In genomic region chr14:24279301-24280186, GRCh38 we compare ENCODE assay signal across 8 cellular contexts. TPM values are rescaled to one million over a fixed set of nuclear protein-coding genes. Genes with fewer than 3 reads are reported as not detected.
DNase-seq lines count a peak whose midpoint lies in the region; ATAC-seq and TF ChIP-seq lines count a peak whose summit lies in the region.

No MANE protein-coding gene starts in this region.

- TF ChIP-seq CTCF in GM06990 (IDR thresholded peaks at IDR 0.05; ENCODE audit: insufficient read depth, low read length, poor library complexity, severe bottlenecking) (peak; percentile 58), GM23338 (conservative IDR thresholded peaks at IDR 0.05; ENCODE audit: low read depth in 2 of 2) (peak; percentile 36 to 45), mucosa of descending colon (IDR thresholded peaks at IDR 0.05) (no peak)

- H3K36me3 ChIP-seq in GM06990 (ENCODE audit: control insufficient read depth, insufficient read depth, low read length) (no peaks in the 10 kb centered on the region), GM23338 (ENCODE audit: insufficient read depth) (no peaks in the 10 kb centered on the region), mucosa of descending colon (ENCODE audit: low read depth) (no peaks in the 10 kb centered on the region)

- no peaks in the 10 kb centered on the region for H3K27me3 ChIP-seq in GM06990 (replicated peaks; ENCODE audit: control insufficient read depth, insufficient read depth, low read length)
- H3K27me3 ChIP-seq in GM23338 (ENCODE audit: insufficient read depth): no peaks in the 10 kb centered on the region

- 0 out of 2 replicates have a peak overlapping the region, but pooled peaks have one; percentile 60 for H3K27ac Mint-ChIP-seq in GM23338
- peak overlapping the region; percentile 89 for H3K27ac Mint-ChIP-seq in activated naive CD8-positive, alpha-beta T cell

- no peaks in the 10 kb centered on the region for H3K9me2 ChIP-seq in GM23338 (ENCODE audit: insufficient read depth)

- ATAC-seq in GM23338 (no peak), mucosa of descending colon (peak; percentile 41)

- no peaks in the 10 kb centered on the region for H3K9me3 ChIP-seq in mucosa of descending colon

- intact Hi-C loops in mucosa of descending colon (cut with DNase I, micrococcal nuclease) (no loop called here), posterior vena cava (cut with DNase I) (no loop called here)

- H3K36me3 Mint-ChIP-seq in GM23338 (ENCODE audit: low read depth): no peaks in the 10 kb centered on the region
- H3K36me3 Mint-ChIP-seq in activated naive CD8-positive, alpha-beta T cell: peaks cover 9% of the 10 kb centered on the region

- DNase-seq in GM06990 (ENCODE audit: extremely low read depth, insufficient read length) (peak; percentile 43), GM23338 (ENCODE audit: low spot score) (no peak), NOMO-1 treated with DMSO at 0.1 percent for 48 hours (lab: John Stamatoyannopoulos, UW; ENCODE audit: unreplicated experiment) (peak; percentile 12), mucosa of descending colon (no peak), NCI-H1048 (lab: John Stamatoyannopoulos, UW) (no peak), posterior vena cava (ENCODE audit: low spot score) (no peak), middle frontal gyrus (ENCODE audit: extremely low spot score, low spot score) (no peak)

- H3K9me3 Mint-ChIP-seq in GM23338: no peaks in the 10 kb centered on the region
- no peaks in the 10 kb centered on the region for H3K9me3 Mint-ChIP-seq in activated naive CD8-positive, alpha-beta T cell (ENCODE audit: low read depth)

- H3K4me3 Mint-ChIP-seq in GM23338: no peak overlapping the region
- H3K4me3 Mint-ChIP-seq in activated naive CD8-positive, alpha-beta T cell: peak overlapping the region; percentile 49

- no peak overlapping the region for H3K4me3 ChIP-seq in GM06990 (replicated peaks; ENCODE audit: low read depth, low read length)
- H3K4me3 ChIP-seq in GM23338: no peak overlapping the region
- no peak overlapping the region for H3K4me3 ChIP-seq in mucosa of descending colon

- H3K4me2 ChIP-seq in GM23338: no peak overlapping the region

- H4K20me1 ChIP-seq in GM23338 (replicated peaks; ENCODE audit: insufficient read depth): no peaks in the 10 kb centered on the region; the same call in 1 of the 2 replicates

- peaks cover 10% of the 10 kb centered on the region for H3K27me3 Mint-ChIP-seq in GM23338 (ENCODE audit: insufficient read depth, low read depth, poor library complexity)
- H3K27me3 Mint-ChIP-seq in activated naive CD8-positive, alpha-beta T cell: no peaks in the 10 kb centered on the region

- H3K79me2 ChIP-seq in GM23338 (replicated peaks; ENCODE audit: insufficient read depth): no peaks in the 10 kb centered on the region

- no peaks in the 10 kb centered on the region for H3K4me1 ChIP-seq in GM23338 (ENCODE audit: insufficient read depth)
- no peaks in the 10 kb centered on the region for H3K4me1 ChIP-seq in mucosa of descending colon (ENCODE audit: low read depth)

- no peaks in the 10 kb centered on the region; the same call in 2 of the 3 replicates for H3K4me1 Mint-ChIP-seq in GM23338
- H3K4me1 Mint-ChIP-seq in activated naive CD8-positive, alpha-beta T cell (ENCODE audit: low read depth): peaks cover 38% of the 10 kb centered on the region

- no peak overlapping the region for H2AFZ ChIP-seq in GM23338

- H3K27ac ChIP-seq in GM23338 (ENCODE audit: low read depth): no peak overlapping the region

- H3F3A ChIP-seq in GM23338 (replicated peaks; ENCODE audit: low read depth): no peaks in the 10 kb centered on the region

TF ChIP-seq in GM23338, 12 proteins besides CTCF, POLR2A, EP300 and RAD21:
- TF ChIP-seq STAT1 (IDR thresholded peaks at IDR 0.05; ENCODE audit: unreplicated experiment): no peak
- no peak for TF ChIP-seq JUNB (IDR thresholded peaks at IDR 0.05; ENCODE audit: unreplicated experiment)
- no peak for TF ChIP-seq ZNF114 (CRISPR knock-in tag; IDR thresholded peaks at IDR 0.05)
- TF ChIP-seq NANOG (IDR thresholded peaks at IDR 0.05; ENCODE audit: borderline replicate concordance): no peak

RNA-seq across cellular contexts. Expression of gene RABGGTA, which starts 8.1 kb away (rescaled TPM):
- total RNA-seq in GM23338 (2014; rRNA removed; shearing (Covaris generic)): 18.8 and 20.7 TPM in 2 replicates
- polyA plus RNA-seq in GM23338 (2016; fragmentation: Nextera tagmentation; extraction: Ambion mirVana): 17.6 and 25.2 TPM in 2 replicates
- total RNA-seq in mucosa of descending colon: 10 to 100 TPM; 31.6 to 52.9 (median 41.3) TPM
- total RNA-seq in posterior vena cava: 10 to 100 TPM; 14.5 to 17.3 TPM

RNA-seq across cellular contexts. Expression of gene TGM1, which starts 16.6 kb away (rescaled TPM):
- 0.39 and 0.63 TPM in 2 replicates for total RNA-seq in GM23338 (2014; rRNA removed; shearing (Covaris generic))
- polyA plus RNA-seq in GM23338 (2016; fragmentation: Nextera tagmentation; extraction: Ambion mirVana): 0.31 and 0.42 TPM in 2 replicates
- total RNA-seq in mucosa of descending colon (1 to 10 TPM; 2.2 to 3.3 (median 2.4) TPM), posterior vena cava (1 to 10 TPM in 1 of 2 donors, under 1 TPM in 1; 0.14 to 1.7 TPM)

RNA-seq across cellular contexts. Expression of gene DHRS1, which starts 20.0 kb away (rescaled TPM):
- total RNA-seq in GM23338 (2014; rRNA removed; shearing (Covaris generic)): 15.4 and 22.7 TPM in 2 replicates
- polyA plus RNA-seq in GM23338 (2016; fragmentation: Nextera tagmentation; extraction: Ambion mirVana): 15.0 and 15.4 TPM in 2 replicates
- total RNA-seq in mucosa of descending colon (10 to 100 TPM; 30.6 to 56.9 (median 54.9) TPM), posterior vena cava (10 to 100 TPM; 14.0 to 17.9 TPM)

RNA-seq across cellular contexts. Expression of gene NOP9, which starts 20.1 kb away (rescaled TPM):
- 32.4 and 32.8 TPM in 2 replicates for total RNA-seq in GM23338 (2014; rRNA removed; shearing (Covaris generic))
- 7.9 and 8.2 TPM in 2 replicates for polyA plus RNA-seq in GM23338 (2016; fragmentation: Nextera tagmentation; extraction: Ambion mirVana)
- total RNA-seq in mucosa of descending colon (10 to 100 TPM; 24.1 to 29.2 (median 29.1) TPM), posterior vena cava (10 to 100 TPM; 19.2 to 20.9 TPM)

RNA-seq across cellular contexts. Expression of gene CIDEB, which starts 28.2 kb away (rescaled TPM):
- total RNA-seq in GM23338 (2014; rRNA removed; shearing (Covaris generic)): 4.6 and 8.9 TPM in 2 replicates
- polyA plus RNA-seq in GM23338 (2016; fragmentation: Nextera tagmentation; extraction: Ambion mirVana): 3.4 and 5.0 TPM in 2 replicates
- total RNA-seq in mucosa of descending colon (10 to 100 TPM in 2 of 3 donors, 1 to 10 TPM in 1; 8.5 to 15.8 (median 12.1) TPM), posterior vena cava (10 to 100 TPM; 10.1 to 10.8 TPM)

Comparison
In these comparisons a context has a peak if more than half of its experiments do, and no peak if none do; other contexts are left out.
1. DNase-seq: peak in GM06990 (single experiment) and NOMO-1 treated with DMSO at 0.1 percent for 48 hours (single experiment); none in GM23338 (single experiment), mucosa of descending colon (0 of 3), NCI-H1048 (single experiment), posterior vena cava (single experiment) and middle frontal gyrus (single experiment).